In the genomic region with DNA sequence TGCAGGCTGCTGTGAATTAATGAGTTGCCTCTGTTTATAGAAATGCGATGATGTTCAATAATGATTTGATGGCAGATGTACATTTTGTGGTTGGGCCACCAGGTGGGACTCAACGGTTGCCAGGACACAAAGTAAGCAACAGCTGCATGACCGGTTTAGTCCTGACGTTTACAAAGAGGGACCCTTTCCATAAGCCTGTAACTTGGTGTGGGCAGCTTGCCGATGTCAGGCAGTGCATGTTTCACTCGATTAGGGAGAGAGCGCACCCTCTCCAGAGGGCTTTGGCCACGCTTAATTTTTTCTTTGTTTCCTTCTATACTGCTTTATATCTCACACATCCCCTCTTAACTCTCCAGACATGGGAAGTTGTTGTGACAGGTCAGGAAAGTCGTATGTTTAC, we compare ENCODE assay signal across 11 cellular contexts. TPM values are rescaled to one million over a fixed set of nuclear protein-coding genes. Genes with fewer than 3 reads are reported as not detected.
DNase-seq lines count a peak whose midpoint lies in the region; ATAC-seq and TF ChIP-seq lines count a peak whose summit lies in the region.
"Had no signal": no experiment of that assay in that cellular context is flagged by ENCODE, and none has a peak within 500 bp of the region (broad histone marks: within the 10 kb centered on the region; RNA-seq: fewer than 3 reads in every experiment).

No MANE protein-coding gene starts in this region.

- H2AFZ ChIP-seq in SK-N-SH (ENCODE audit: low read depth), result no peak overlapping the region

- TF ChIP-seq EP300 in SK-N-SH (IDR thresholded peaks at IDR 0.05; ENCODE audit: borderline replicate concordance in 1 of 2, low read depth in 1 of 2, low read length in 1 of 2), result no peak

- no peaks in the 10 kb centered on the region for H3K9me2 ChIP-seq in SK-N-SH

- peak; percentile 14; the same call in 1 of the 2 replicates for TF ChIP-seq RAD21 in SK-N-SH (IDR thresholded peaks at IDR 0.05; ENCODE audit: low read length)

- CTCF ChIA-PET in SK-N-SH (lab: Yijun Ruan, JAX), result no interaction called here

- no peaks in the 10 kb centered on the region for H3K9me3 ChIP-seq in SK-N-SH
- no peaks in the 10 kb centered on the region for H3K9me3 ChIP-seq in vagina
- H3K9me3 ChIP-seq: A549 had no signal

- no peaks in the 10 kb centered on the region for H3F3A ChIP-seq in SK-N-SH (replicated peaks; ENCODE audit: insufficient read depth)

- DNase-seq in SK-N-SH (no peak), cerebellar cortex (ENCODE audit: low spot score) (peak; percentile 60), midbrain (lab: John Stamatoyannopoulos, UW) (peak; percentile 54), vagina (ENCODE audit: extremely low spot score in 2 of 2) (no peak), OCI-M1 (lab: John Stamatoyannopoulos, UW) (no peak), omental fat pad (ENCODE audit: low spot score) (no peak)
- DNase-seq: T-helper 1 cell had no signal

- no peaks in the 10 kb centered on the region for H3K27me3 ChIP-seq in SK-N-SH (ENCODE audit: insufficient read depth)
- H3K27me3 ChIP-seq in vagina, result no peaks in the 10 kb centered on the region

- TF ChIP-seq POLR2A in vagina (IDR thresholded peaks at IDR 0.05), result no peak

- H3K27ac ChIP-seq in SK-N-SH (ENCODE audit: low read depth in 2 of 2, low read length in 1 of 2) (no peak overlapping the region), vagina (peak overlapping the region; percentile 19)
- H3K27ac ChIP-seq: A549 had no signal

- H3K4me2 ChIP-seq in SK-N-SH, result no peak overlapping the region
- H3K4me2 ChIP-seq: A549 had no signal

- H3K36me3 ChIP-seq in SK-N-SH (replicated peaks in 1 of 2; ENCODE audit: control insufficient read depth in 1 of 2, insufficient read depth in 2 of 2, low read length in 1 of 2), result peaks cover 13 to 29% of the 10 kb centered on the region in 2 experiments
- H3K36me3 ChIP-seq in vagina, result peaks cover 0 to 13% of the 10 kb centered on the region in 2 donors

- intact Hi-C loops in vagina (cut with DNase I), result no loop called here

- no peak for ATAC-seq in SK-N-SH treated with all-trans-retinoic acid at 6 μM for 48 hours
- ATAC-seq in HG02884 (IDR thresholded peaks at IDR 0.05; ENCODE audit: unreplicated experiment), result no peak
- ATAC-seq in omental fat pad (ENCODE audit: low FRiP score), result no peak
- ATAC-seq: A549; stimulated activated effector memory CD8-positive, alpha-beta T cell treated with anti-CD3 and anti-CD28 coated beads, Interleukin-12 subunit alpha, Interleukin-12 subunit beta, amount 100 ng/mL, for 72 hours had no signal

- TF ChIP-seq CTCF in SK-N-SH (IDR thresholded peaks at IDR 0.05) (no peak), vagina (IDR thresholded peaks at IDR 0.05) (no peak), omental fat pad (IDR thresholded peaks at IDR 0.05) (no peak)

- peaks cover 43% of the 10 kb centered on the region for H3K79me2 ChIP-seq in SK-N-SH (ENCODE audit: insufficient read depth)

- H3K9ac ChIP-seq in SK-N-SH, result no peak overlapping the region

- H3K4me1 ChIP-seq in SK-N-SH (ENCODE audit: control insufficient read depth in 1 of 2, insufficient read depth in 2 of 2, low read depth in 1 of 2, low read length in 1 of 2), result peaks cover 4 to 13% of the 10 kb centered on the region in 2 experiments; a peak in 3 of 4 replicates
- peaks cover 60% of the 10 kb centered on the region for H3K4me1 ChIP-seq in vagina
- H3K4me1 ChIP-seq: A549 had no signal

- no peaks in the 10 kb centered on the region; the same call in 1 of the 2 replicates for H4K20me1 ChIP-seq in SK-N-SH (ENCODE audit: insufficient read depth)

- 92% methylated on average over 9 of the region's 9 CpGs for WGBS in SK-N-SH (ENCODE audit: low lambda C conversion rate)

- POLR2A ChIA-PET in SK-N-SH (lab: Yijun Ruan, JAX), result no interaction called here

- H3K4me3 ChIP-seq in SK-N-SH (ENCODE audit: low read depth in 2 of 2, low read length in 1 of 2), result no peak overlapping the region
- peak overlapping the region; percentile 30 to 33 for H3K4me3 ChIP-seq in vagina
- H3K4me3 ChIP-seq: A549 had no signal

TF ChIP-seq in SK-N-SH, 30 proteins besides CTCF, POLR2A, EP300 and RAD21:
- TF ChIP-seq POLR2AphosphoS5 (IDR thresholded peaks at IDR 0.05; ENCODE audit: low read depth, low read length) (no peak), NFIC (IDR thresholded peaks at IDR 0.05; ENCODE audit: borderline replicate concordance) (no peak), YY1 (IDR thresholded peaks at IDR 0.05; ENCODE audit: low read depth) (no peak), SIN3A (IDR thresholded peaks at IDR 0.05; ENCODE audit: borderline replicate concordance, low read depth, low read length) (no peak), EZH2phosphoT487 (IDR thresholded peaks at IDR 0.05; ENCODE audit: borderline replicate concordance, low read depth) (no peak), FOXM1 (IDR thresholded peaks at IDR 0.05; ENCODE audit: low read depth) (no peak)

TF ChIP-seq in SK-N-SH treated with all-trans-retinoic acid at 6 μM for 48 hours, 23 proteins besides CTCF, POLR2A, EP300 and RAD21:
- TF ChIP-seq BACH2 (CRISPR knock-in tag; IDR thresholded peaks at IDR 0.05; ENCODE audit: borderline replicate concordance) (no peak), ZNF8 (CRISPR knock-in tag; IDR thresholded peaks at IDR 0.05) (no peak), POU6F1 (CRISPR knock-in tag; IDR thresholded peaks at IDR 0.05; ENCODE audit: borderline replicate concordance, low read depth) (no peak), ZC3H10 (CRISPR knock-in tag; IDR thresholded peaks at IDR 0.05) (no peak), ZNF565 (CRISPR knock-in tag; conservative IDR thresholded peaks at IDR 0.05; ENCODE audit: low read depth) (no peak), CSRNP3 (CRISPR knock-in tag; IDR thresholded peaks at IDR 0.05) (no peak), TCF4 (CRISPR knock-in tag; IDR thresholded peaks at IDR 0.05; ENCODE audit: borderline replicate concordance) (no peak), TOX (CRISPR knock-in tag; IDR thresholded peaks at IDR 0.05; ENCODE audit: borderline replicate concordance) (no peak), RARB (CRISPR knock-in tag; IDR thresholded peaks at IDR 0.05) (no peak), GLIS3 (CRISPR knock-in tag; IDR thresholded peaks at IDR 0.05) (no peak), ISL1 (CRISPR knock-in tag; IDR thresholded peaks at IDR 0.05) (no peak), PPARA (CRISPR knock-in tag; IDR thresholded peaks at IDR 0.05; ENCODE audit: borderline replicate concordance) (no peak), ZFP3 (CRISPR knock-in tag; IDR thresholded peaks at IDR 0.05) (no peak)

RNA-seq across cellular contexts. Expression of gene BTBD3, which starts 1.4 kb away (rescaled TPM):
- polyA plus RNA-seq in SK-N-SH (2012; rRNA removed), result 10.2 and 14.7 TPM in 2 replicates
- polyA plus RNA-seq in SK-N-SH (2012; cell fraction: cytosol; rRNA removed), result 11.9 and 12.3 TPM in 2 replicates
- 23.2 and 30.6 TPM in 2 replicates for polyA plus RNA-seq in SK-N-SH (2012; cell fraction: nucleus; rRNA removed)
- total RNA-seq in vagina, result 45.9 TPM
- total RNA-seq in omental fat pad, result 10 to 100 TPM; 16.1 to 27.1 (median 19.6) TPM

Comparison
In these comparisons a context has a peak if more than half of its experiments do, and no peak if none do; other contexts are left out.
1. DNase-seq: peak in cerebellar cortex (single experiment) and midbrain (single experiment); none in SK-N-SH (single experiment), vagina (0 of 2), OCI-M1 (single experiment) and omental fat pad (single experiment).
2. H3K4me3 ChIP-seq: peak in vagina (2 of 2); none in SK-N-SH (0 of 2).